16 cellular contexts compared by ENCODE assay signal in genomic region chr20:48717959-48718223, GRCh38.
A peak's percentile ranks its signal among the peaks of the same experiment; 100 is the strongest.
DNase-seq lines count a peak whose midpoint lies in the region; ATAC-seq and TF ChIP-seq lines count a peak whose summit lies in the region.
"Had no signal": no experiment of that assay in that cellular context is flagged by ENCODE, and none has a peak within 500 bp of the region (broad histone marks: within the 10 kb centered on the region; RNA-seq: fewer than 3 reads in every experiment).

No MANE protein-coding gene starts in this region.

- H3K79me2 ChIP-seq in smooth muscle cell (ENCODE audit: low read depth), result no peaks in the 10 kb centered on the region

- no peaks in the 10 kb centered on the region for H3K4me1 ChIP-seq in smooth muscle cell (ENCODE audit: low read depth)

- intact Hi-C loops in activated CD8-positive, alpha-beta T cell treated with anti-CD3 and anti-CD28 coated beads for 36 hours (cut with micrococcal nuclease), result loop anchor here (2.0 to 5.0 kb wide), 2 partner anchors 49 to 105 kb away; no protein-coding TSS in a partner anchor

- no peaks in the 10 kb centered on the region for H3F3A ChIP-seq in smooth muscle cell (ENCODE audit: low read depth)

- 77% methylated on average over 4 of the region's 4 CpGs for WGBS in smooth muscle cell (ENCODE audit: low lambda C conversion rate)

- H3K27ac Mint-ChIP-seq in activated naive CD4-positive, alpha-beta T cell treated with anti-CD3 and anti-CD28 coated beads, Interleukin-2, amount 50 U/mL, for 24 hours, result peak overlapping the region; percentile 70
- H3K27ac Mint-ChIP-seq in activated CD8-positive, alpha-beta T cell treated with anti-CD3 and anti-CD28 coated beads for 36 hours, result peak overlapping the region; percentile 99
- H3K27ac Mint-ChIP-seq in immature natural killer cell, result peak overlapping the region; percentile 91 to 96 (median 94)

- peaks cover 2% of the 10 kb centered on the region for H3K36me3 Mint-ChIP-seq in activated naive CD4-positive, alpha-beta T cell treated with anti-CD3 and anti-CD28 coated beads, Interleukin-2, amount 50 U/mL, for 24 hours
- H3K36me3 Mint-ChIP-seq in activated CD8-positive, alpha-beta T cell treated with anti-CD3 and anti-CD28 coated beads for 36 hours (ENCODE audit: low read depth), result peaks cover 74% of the 10 kb centered on the region
- peaks cover 7 to 17% (median 15%) of the 10 kb centered on the region in 3 donors for H3K36me3 Mint-ChIP-seq in immature natural killer cell

- no peaks in the 10 kb centered on the region for H4K20me1 ChIP-seq in smooth muscle cell (ENCODE audit: low read depth)

- H3K4me3 ChIP-seq in smooth muscle cell, result no peak overlapping the region
- H3K4me3 ChIP-seq: cardiac muscle cell, GM23248, heart left ventricle had no signal

- H3K27ac ChIP-seq in smooth muscle cell (ENCODE audit: low read depth), result no peak overlapping the region
- H3K27ac ChIP-seq: cardiac muscle cell, GM23248, VCaP had no signal

- H3K36me3 ChIP-seq in smooth muscle cell (ENCODE audit: low read depth), result no peaks in the 10 kb centered on the region
- H3K36me3 ChIP-seq: cardiac muscle cell, heart left ventricle had no signal

- H3K4me3 Mint-ChIP-seq in activated naive CD4-positive, alpha-beta T cell treated with anti-CD3 and anti-CD28 coated beads, Interleukin-2, amount 50 U/mL, for 24 hours, result peak overlapping the region; percentile 20
- H3K4me3 Mint-ChIP-seq in activated CD8-positive, alpha-beta T cell treated with anti-CD3 and anti-CD28 coated beads for 36 hours, result peak overlapping the region; percentile 36
- H3K4me3 Mint-ChIP-seq in immature natural killer cell, result peak overlapping the region; percentile 73 to 93 (median 85)

- no peak overlapping the region for H3K9ac ChIP-seq in smooth muscle cell (ENCODE audit: low read depth)
- H3K9ac ChIP-seq: GM23248 had no signal

- CTCF ChIA-PET in activated CD8-positive, alpha-beta T cell treated with anti-CD3 and anti-CD28 coated beads for 36 hours (lab: Charles Lee), result interaction anchor here (1.6 kb wide), 1 partner anchor 16 kb away, joined by 7 read pairs; no protein-coding TSS in a partner anchor

- no peaks in the 10 kb centered on the region for H3K9me3 Mint-ChIP-seq in activated naive CD4-positive, alpha-beta T cell treated with anti-CD3 and anti-CD28 coated beads, Interleukin-2, amount 50 U/mL, for 24 hours
- no peaks in the 10 kb centered on the region for H3K9me3 Mint-ChIP-seq in activated CD8-positive, alpha-beta T cell treated with anti-CD3 and anti-CD28 coated beads for 36 hours
- H3K9me3 Mint-ChIP-seq in immature natural killer cell, result no peaks in the 10 kb centered on the region

- peaks cover 84% of the 10 kb centered on the region for H3K4me1 Mint-ChIP-seq in activated naive CD4-positive, alpha-beta T cell treated with anti-CD3 and anti-CD28 coated beads, Interleukin-2, amount 50 U/mL, for 24 hours
- H3K4me1 Mint-ChIP-seq in activated CD8-positive, alpha-beta T cell treated with anti-CD3 and anti-CD28 coated beads for 36 hours (ENCODE audit: low read depth), result peaks cover 90% of the 10 kb centered on the region
- H3K4me1 Mint-ChIP-seq in immature natural killer cell, result peaks cover 99% of the 10 kb centered on the region in 2 donors

- POLR2A ChIA-PET in activated CD8-positive, alpha-beta T cell treated with anti-CD3 and anti-CD28 coated beads for 36 hours (lab: Charles Lee), result interaction anchor here (1.2 to 10.0 kb wide), 5 partner anchors 10 to 107 kb away, joined by 3 to 81 read pairs (median 4); no protein-coding TSS in a partner anchor

- no peak overlapping the region for H3K4me2 ChIP-seq in smooth muscle cell

- no peak for ATAC-seq in activated CD8-positive, alpha-beta T cell treated with anti-CD3 and anti-CD28 coated beads for 36 hours
- ATAC-seq: heart left ventricle had no signal

- H3K27me3 Mint-ChIP-seq in activated naive CD4-positive, alpha-beta T cell treated with anti-CD3 and anti-CD28 coated beads, Interleukin-2, amount 50 U/mL, for 24 hours, result no peaks in the 10 kb centered on the region
- no peaks in the 10 kb centered on the region for H3K27me3 Mint-ChIP-seq in activated CD8-positive, alpha-beta T cell treated with anti-CD3 and anti-CD28 coated beads for 36 hours
- peaks cover 16 to 46% (median 24%) of the 10 kb centered on the region in 3 donors for H3K27me3 Mint-ChIP-seq in immature natural killer cell (ENCODE audit: low read depth in 3 of 3)

- no peaks in the 10 kb centered on the region for H3K27me3 ChIP-seq in smooth muscle cell (ENCODE audit: low read depth)
- H3K27me3 ChIP-seq: cardiac muscle cell, heart left ventricle had no signal

- TF ChIP-seq CTCF in activated CD8-positive, alpha-beta T cell treated with anti-CD3 and anti-CD28 coated beads for 36 hours (IDR thresholded peaks at IDR 0.05), result no peak
- TF ChIP-seq CTCF in smooth muscle cell (IDR thresholded peaks at IDR 0.05; ENCODE audit: borderline replicate concordance, insufficient read depth, poor library complexity, severe bottlenecking), result no peak

- H3K9me3 ChIP-seq in smooth muscle cell (replicated peaks; ENCODE audit: low read depth), result no peaks in the 10 kb centered on the region

- no peak for DNase-seq in activated naive CD4-positive, alpha-beta T cell treated with anti-CD3 and anti-CD28 coated beads, Interleukin-2, amount 50 U/mL, for 16 hours
- DNase-seq in activated CD8-positive, alpha-beta T cell treated with anti-CD3 and anti-CD28 coated beads for 36 hours, result no peak
- DNase-seq in immature natural killer cell (peak in 1 of 3 donors; percentile 26), NCI-H1436 (lab: John Stamatoyannopoulos, UW) (no peak), nucleus accumbens (lab: John Stamatoyannopoulos, UW) (no peak), smooth muscle cell (lab: John Stamatoyannopoulos, UW; ENCODE audit: unreplicated experiment) (no peak), ecto neural progenitor cell (ENCODE audit: low spot score) (no peak)
- DNase-seq: effector memory CD4-positive, alpha-beta T cell; GM23248; heart left ventricle; islet precursor cell; mesendoderm; NCI-H187 treated with DMSO at 0.1 percent for 48 hours had no signal

- H2AFZ ChIP-seq in smooth muscle cell (ENCODE audit: low read depth), result no peak overlapping the region
- H2AFZ ChIP-seq: GM23248 had no signal

Comparison
In these comparisons a context has a peak if more than half of its experiments do, and no peak if none do; other contexts are left out.
1. H3K4me3 Mint-ChIP-seq: peak in every context shown above with its lines; median percentile 85 in immature natural killer cell; 36 in activated CD8-positive, alpha-beta T cell treated with anti-CD3 and anti-CD28 coated beads for 36 hours; 20 in activated naive CD4-positive, alpha-beta T cell treated with anti-CD3 and anti-CD28 coated beads, Interleukin-2, amount 50 U/mL, for 24 hours.